In the genomic region with DNA sequence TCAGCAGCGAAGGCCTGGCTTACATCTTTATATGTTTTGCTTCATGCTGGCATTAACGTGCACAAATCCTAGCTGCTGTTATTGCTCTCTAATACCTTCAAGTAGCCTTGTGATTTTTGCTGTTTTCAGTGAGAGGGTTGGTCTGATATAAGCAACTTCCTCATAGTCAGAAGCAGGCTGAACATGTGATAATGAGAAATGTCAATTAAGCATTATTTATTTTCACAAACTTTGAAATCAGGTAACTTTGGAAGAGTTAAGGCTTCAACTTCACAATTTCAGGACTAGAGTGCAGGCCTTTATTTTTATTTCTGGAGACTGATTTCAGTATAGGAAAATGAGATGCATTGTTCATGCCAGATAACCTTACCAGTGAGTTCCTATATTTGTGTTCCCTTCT, we compare ENCODE assay signal across 16 cellular contexts.
A peak's percentile ranks its signal among the peaks of the same experiment; 100 is the strongest.
DNase-seq lines count a peak whose midpoint lies in the region; ATAC-seq, FAIRE-seq and TF ChIP-seq lines count a peak whose summit lies in the region.
"Had no signal": no experiment of that assay in that cellular context is flagged by ENCODE, and none has a peak within 500 bp of the region (broad histone marks: within the 10 kb centered on the region; RNA-seq: fewer than 3 reads in every experiment).

No MANE protein-coding gene starts in this region.

- H2AK9ac ChIP-seq in IMR-90 (replicated peaks; ENCODE audit: low read depth, low read length, poor library complexity): no peak overlapping the region

- H3K4ac ChIP-seq in IMR-90 (ENCODE audit: low read depth, low read length): no peak overlapping the region

- no peaks in the 10 kb centered on the region for H3K9me3 ChIP-seq in A549
- H3K9me3 ChIP-seq in IMR-90 (ENCODE audit: control insufficient read depth, insufficient read depth, low read length): 0 out of 2 replicates have a peak, but pooled peaks cover 1% of the 10 kb centered on the region
- H3K9me3 ChIP-seq in K562 (replicated peaks; ENCODE audit: control insufficient read depth, insufficient read depth, low read depth, low read length): no peaks in the 10 kb centered on the region
- H3K9me3 ChIP-seq: BE2C had no signal

- H3K4me3 Mint-ChIP-seq in HFFc6: no peak overlapping the region
- H3K4me3 Mint-ChIP-seq: CD4-positive, alpha-beta T cell; H9 had no signal

- CTCF ChIA-PET in A549 (lab: Yijun Ruan, JAX) (no interaction called here), IMR-90 (lab: Yijun Ruan, JAX) (no interaction called here), K562 (lab: Yijun Ruan, JAX; ENCODE audit: low intra/inter-chr PET ratio) (no interaction called here)

- no peaks in the 10 kb centered on the region for H3K36me3 Mint-ChIP-seq in HFFc6 (ENCODE audit: low read depth)

- H3K4me2 ChIP-seq in A549: no peak overlapping the region
- no peak overlapping the region for H3K4me2 ChIP-seq in IMR-90 (ENCODE audit: low read depth, low read length)
- H3K4me2 ChIP-seq in K562 (ENCODE audit: insufficient read depth, low read length): no peak overlapping the region

- in situ Hi-C loops in IMR-90 (cut with MboI; ENCODE audit: low sequenced_read_pairs) (no loop called here), K562 (cut with MboI) (no loop called here)

- intact Hi-C loops in IMR-90 (cut with micrococcal nuclease) (no loop called here), K562 (cut with micrococcal nuclease) (no loop called here)

- no peaks in the 10 kb centered on the region for H3K27me3 ChIP-seq in IMR-90 (ENCODE audit: control insufficient read depth, insufficient read depth, low read length)
- H3K27me3 ChIP-seq in K562 (ENCODE audit: control insufficient read depth in 2 of 2, insufficient read depth in 2 of 2, low read length in 2 of 2): no peaks in the 10 kb centered on the region
- H3K27me3 ChIP-seq in rectal smooth muscle tissue (ENCODE audit: control insufficient read depth, insufficient read depth, low read length): no peaks in the 10 kb centered on the region

- DNase-seq in A549 (ENCODE audit: low read depth in 1 of 2, low spot score in 1 of 2) (no peak), IMR-90 (no peak), K562 (ENCODE audit: extremely low read depth in 1 of 4, low spot score in 3 of 4) (no peak), cortex of kidney (lab: John Stamatoyannopoulos, UW) (no peak), HFFc6 (no peak)
- DNase-seq in stimulated activated naive CD4-positive, alpha-beta T cell treated with Interleukin-2 at 50 U/mL for 16 hours (lab: John Stamatoyannopoulos, UW): no peak
- DNase-seq: ACHN; BE2C; C1 segment of cervical spinal cord; CD4-positive, alpha-beta T cell; DMS153; DMS79; GF-D8; H9 had no signal

- H3K36me3 ChIP-seq in IMR-90 (ENCODE audit: control insufficient read depth, insufficient read depth, low read length) (no peaks in the 10 kb centered on the region), K562 (ENCODE audit: control insufficient read depth, insufficient read depth, low read length) (no peaks in the 10 kb centered on the region), rectal smooth muscle tissue (ENCODE audit: control insufficient read depth, insufficient read depth, low read length) (no peaks in the 10 kb centered on the region)
- H3K36me3 ChIP-seq: BE2C had no signal

- no peak overlapping the region for H2BK120ac ChIP-seq in IMR-90 (ENCODE audit: low read depth, low read length)

- H3K56ac ChIP-seq in IMR-90 (ENCODE audit: extremely low read depth, insufficient read depth, low read length): no peak overlapping the region

- no peak overlapping the region for H3K18ac ChIP-seq in IMR-90 (ENCODE audit: low read depth, low read length)

- no peaks in the 10 kb centered on the region for H3K79me1 ChIP-seq in IMR-90 (ENCODE audit: low read depth in 1 of 2, low read length in 2 of 2)

- TF ChIP-seq CTCF in A549 (IDR thresholded peaks at IDR 0.05) (no peak), IMR-90 (conservative IDR thresholded peaks at IDR 0.05; ENCODE audit: low read depth, low read length) (no peak), K562 (IDR thresholded peaks at IDR 0.05 in 2 of 3, conservative IDR thresholded peaks at IDR 0.05 in 1 of 3; ENCODE audit: insufficient read depth in 2 of 3, low read depth in 1 of 3, low read length in 3 of 3) (no peak), HFFc6 (IDR thresholded peaks at IDR 0.05) (no peak)

- ATAC-seq in A549 (no peak), IMR-90 (ENCODE audit: low read depth) (no peak), K562 (no peak)

- 6% methylated on average over 2 of the region's 2 CpGs for WGBS in A549 (ENCODE audit: missing lambda C conversion rate)
- no CpG with 5 or more reads among the region's 2 CpGs for WGBS in IMR-90 (ENCODE audit: extremely low coverage in 2 of 2, insufficient read length in 1 of 2), 2 experiments
- 0% methylated on average over 2 of the region's 2 CpGs for WGBS in K562 (ENCODE audit: insufficient coverage, low coverage, missing lambda C conversion rate)

- FAIRE-seq in A549 (lab: Jason Lieb, UNC) (no peak), K562 (lab: Jason Lieb, UNC) (no peak)
- FAIRE-seq: H1 had no signal

- POLR2A ChIA-PET in A549 (lab: Yijun Ruan, JAX): no interaction called here
- POLR2A ChIA-PET in IMR-90 (lab: Charles Lee; ENCODE audit: unreplicated experiment): no interaction called here
- POLR2A ChIA-PET in K562 (lab: Yijun Ruan, JAX): no interaction called here

- H3K9ac ChIP-seq in IMR-90 (ENCODE audit: low read depth, low read length) (no peak overlapping the region), K562 (ENCODE audit: insufficient read depth in 1 of 2, low read depth in 2 of 2, low read length in 2 of 2) (no peak overlapping the region), rectal smooth muscle tissue (ENCODE audit: low read length) (no peak overlapping the region)

- no peak overlapping the region for H4K91ac ChIP-seq in IMR-90 (ENCODE audit: insufficient read depth, low read depth, low read length)

- H3K9me3 Mint-ChIP-seq in HFFc6: no peaks in the 10 kb centered on the region
- H3K9me3 Mint-ChIP-seq: CD4-positive, alpha-beta T cell; H9 had no signal

- H2BK20ac ChIP-seq in IMR-90 (ENCODE audit: low read depth, low read length): no peak overlapping the region

- H3K9me1 ChIP-seq in IMR-90 (ENCODE audit: insufficient read depth, low read length): no peaks in the 10 kb centered on the region
- H3K9me1 ChIP-seq in K562 (ENCODE audit: control insufficient read depth, insufficient read depth, low read length): no peaks in the 10 kb centered on the region

- H4K8ac ChIP-seq in IMR-90 (ENCODE audit: low read depth in 2 of 2, low read length in 2 of 2): no peak overlapping the region

- no peak overlapping the region for H2AK5ac ChIP-seq in IMR-90 (ENCODE audit: low read depth, low read length)

- H3K27ac ChIP-seq in A549 (no peak overlapping the region), IMR-90 (ENCODE audit: insufficient read depth, low read length) (no peak overlapping the region), K562 (ENCODE audit: extremely low read depth, low read depth, low read length) (no peak overlapping the region), rectal smooth muscle tissue (ENCODE audit: low read depth, low read length) (peak overlapping the region; percentile 45)

- no peak for TF ChIP-seq POLR2A in A549 (IDR thresholded peaks at IDR 0.05; ENCODE audit: low read length)
- no peak for TF ChIP-seq POLR2A in IMR-90 (IDR thresholded peaks at IDR 0.05; ENCODE audit: low read depth, low read length)
- TF ChIP-seq POLR2A in K562 (conservative IDR thresholded peaks at IDR 0.05): no peak

- H3K27me3 Mint-ChIP-seq in HFFc6 (ENCODE audit: insufficient read depth): peaks cover 10% of the 10 kb centered on the region; the same call in 1 of the 2 replicates

- H3K4me1 ChIP-seq in A549: no peaks in the 10 kb centered on the region
- no peaks in the 10 kb centered on the region for H3K4me1 ChIP-seq in IMR-90 (ENCODE audit: control insufficient read depth, insufficient read depth, low read length)
- no peaks in the 10 kb centered on the region for H3K4me1 ChIP-seq in K562 (replicated peaks in 1 of 2; ENCODE audit: control insufficient read depth in 2 of 2, insufficient read depth in 2 of 2, low read length in 2 of 2)
- H3K4me1 ChIP-seq in rectal smooth muscle tissue (ENCODE audit: control insufficient read depth, insufficient read depth, low read length): peaks cover 26% of the 10 kb centered on the region
- H3K4me1 ChIP-seq: BE2C had no signal

- H3K14ac ChIP-seq in IMR-90 (replicated peaks; ENCODE audit: low read depth, low read length): no peak overlapping the region

- H4K20me1 ChIP-seq in IMR-90 (ENCODE audit: insufficient read depth, low read length) (no peaks in the 10 kb centered on the region), K562 (replicated peaks; ENCODE audit: control insufficient read depth, insufficient read depth, low read length) (no peaks in the 10 kb centered on the region)

- no peak overlapping the region for H2BK5ac ChIP-seq in IMR-90 (ENCODE audit: low read depth, low read length, poor library complexity, severe bottlenecking)

- H3K79me2 ChIP-seq in K562 (ENCODE audit: control insufficient read depth, insufficient read depth, low read length): no peaks in the 10 kb centered on the region

- no peak overlapping the region for H2AFZ ChIP-seq in IMR-90 (replicated peaks; ENCODE audit: low read length, poor library complexity)
- H2AFZ ChIP-seq in K562 (ENCODE audit: low read depth, low read length): no peak overlapping the region

- no peak for TF ChIP-seq RAD21 in A549 (conservative IDR thresholded peaks at IDR 0.05 in 1 of 2, IDR thresholded peaks at IDR 0.05 in 1 of 2)
- no peak for TF ChIP-seq RAD21 in IMR-90 (IDR thresholded peaks at IDR 0.05; ENCODE audit: low read length)
- TF ChIP-seq RAD21 in K562 (CRISPR knock-in tag; conservative IDR thresholded peaks at IDR 0.05 in 1 of 2, IDR thresholded peaks at IDR 0.05 in 1 of 2): no peak

- no peak overlapping the region for H4K5ac ChIP-seq in IMR-90 (ENCODE audit: low read depth, low read length)

- no peaks in the 10 kb centered on the region for H3K4me1 Mint-ChIP-seq in HFFc6 (ENCODE audit: low read depth)

- dilution Hi-C loops in IMR-90 (cut with HindIII; ENCODE audit: low sequenced_read_pairs, unreplicated experiment): no loop called here

- TF ChIP-seq EP300 in A549 (IDR thresholded peaks at IDR 0.05) (no peak), K562 (IDR thresholded peaks at IDR 0.05; ENCODE audit: low read length) (no peak)

- no peak overlapping the region for H3K27ac Mint-ChIP-seq in HFFc6
- H3K27ac Mint-ChIP-seq: CD4-positive, alpha-beta T cell; H9 had no signal

- no peak overlapping the region for H2BK15ac ChIP-seq in IMR-90 (ENCODE audit: low read depth, low read length)

- BruUV-seq in IMR-90 (replicated peaks; lab: Mats Ljungman, UMichigan) (no TSS peak), K562 (replicated peaks; lab: Mats Ljungman, UMichigan) (no TSS peak)

- no peak overlapping the region for H3K23ac ChIP-seq in IMR-90 (ENCODE audit: low read depth, low read length)

- H3K4me3 ChIP-seq in A549 (no peak overlapping the region), IMR-90 (ENCODE audit: insufficient read depth, low read depth, low read length) (no peak overlapping the region), K562 (no peak overlapping the region), rectal smooth muscle tissue (ENCODE audit: low read length) (no peak overlapping the region)

TF ChIP-seq in A549, 52 proteins besides CTCF, POLR2A, EP300 and RAD21 (continues in another document):
- TF ChIP-seq MAFK (IDR thresholded peaks at IDR 0.05; ENCODE audit: partially characterized antibody): peak; percentile 43

TF ChIP-seq in K562, 482 proteins besides CTCF, POLR2A, EP300 and RAD21 (continues in another document):
- TF ChIP-seq C11orf30 (IDR thresholded peaks at IDR 0.05; ENCODE audit: low read depth): 0 out of 2 replicates have a peak, but pooled peaks have one; percentile 24
- no peak for TF ChIP-seq TCF3 (CRISPR knock-in tag; IDR thresholded peaks at IDR 0.05)
